In the genomic region with DNA sequence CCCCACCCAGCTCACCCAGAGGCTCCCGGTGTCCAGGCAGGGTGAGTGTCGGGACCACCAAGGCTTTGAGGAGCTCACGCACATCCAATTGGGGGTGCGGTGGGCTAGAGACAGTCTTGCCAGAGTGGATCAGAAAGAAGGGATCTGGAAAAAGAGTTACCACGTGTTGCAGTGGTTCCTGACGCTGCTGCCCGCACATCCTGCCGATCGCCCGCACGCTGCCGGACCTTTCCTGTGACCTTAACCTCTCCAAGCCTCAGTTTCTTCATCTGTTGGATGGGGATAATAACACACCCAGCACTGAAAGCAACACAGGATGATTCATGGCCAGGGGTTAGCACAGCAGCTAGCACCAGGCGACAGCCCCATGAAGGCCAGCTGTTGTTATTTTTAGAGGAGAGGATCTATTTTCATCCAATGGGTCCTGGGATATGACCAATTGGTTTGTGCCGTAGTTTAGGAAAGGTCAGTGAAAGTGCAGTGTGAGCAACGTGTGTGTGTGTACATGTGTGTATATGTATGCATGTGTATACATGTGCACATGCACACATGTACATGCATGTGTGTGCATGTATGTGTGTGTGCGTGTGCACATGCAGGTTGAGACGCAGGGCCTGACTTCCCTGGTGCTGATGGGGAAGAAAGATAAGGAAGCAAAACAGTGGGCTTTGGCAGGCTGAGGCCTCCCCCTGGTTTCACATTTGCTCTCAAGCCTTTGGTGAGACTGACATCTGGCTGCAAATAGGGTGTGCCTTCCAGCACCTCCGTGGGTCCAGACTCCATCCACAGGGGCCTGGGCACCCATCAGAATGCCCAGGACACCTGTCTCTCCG, we compare ENCODE assay signal across 14 cellular contexts. TPM values are rescaled to one million over a fixed set of nuclear protein-coding genes. Genes with fewer than 3 reads are reported as not detected.
DNase-seq lines count a peak whose midpoint lies in the region; ATAC-seq and TF ChIP-seq lines count a peak whose summit lies in the region.
"Had no signal": no experiment of that assay in that cellular context is flagged by ENCODE, and none has a peak within 500 bp of the region (broad histone marks: within the 10 kb centered on the region; RNA-seq: fewer than 3 reads in every experiment).

No MANE protein-coding gene starts in this region.

- H3K4me3 ChIP-seq in BLaER1, result no peak overlapping the region
- no peak overlapping the region for H3K4me3 ChIP-seq in MG63

- no peak overlapping the region for H3K4me3 Mint-ChIP-seq in activated T-helper 17 cell treated with anti-CD3 and anti-CD28 coated beads, Interleukin-2, amount 50 U/mL, for 72 hours
- H3K4me3 Mint-ChIP-seq: central memory CD8-positive, alpha-beta T cell had no signal

- peak; percentile 29 for TF ChIP-seq CTCF in GM12873 (IDR thresholded peaks at IDR 0.05; ENCODE audit: insufficient read depth, low read depth, low read length, missing control alignments)

- H3K27ac Mint-ChIP-seq in activated T-helper 17 cell treated with anti-CD3 and anti-CD28 coated beads, Interleukin-2, amount 50 U/mL, for 72 hours, result peak overlapping the region; percentile 28

- H3K27ac ChIP-seq in BLaER1, result 0 out of 2 replicates have a peak overlapping the region, but pooled peaks have one; percentile 4
- H3K27ac ChIP-seq: pancreas had no signal

- H3K27me3 Mint-ChIP-seq in activated T-helper 17 cell treated with anti-CD3 and anti-CD28 coated beads, Interleukin-2, amount 50 U/mL, for 72 hours, result no peaks in the 10 kb centered on the region
- H3K27me3 Mint-ChIP-seq: central memory CD8-positive, alpha-beta T cell had no signal

- H3K4me1 ChIP-seq in BLaER1, result peaks cover 27% of the 10 kb centered on the region
- H3K4me1 ChIP-seq: pancreas had no signal

- no peaks in the 10 kb centered on the region for H4K20me1 ChIP-seq in BLaER1

- H3K36me3 Mint-ChIP-seq in activated T-helper 17 cell treated with anti-CD3 and anti-CD28 coated beads, Interleukin-2, amount 50 U/mL, for 72 hours (ENCODE audit: low read depth), result no peaks in the 10 kb centered on the region

- DNase-seq in myocyte (ENCODE audit: low read depth) (peak; percentile 76), MG63 (no peak)
- no peak for DNase-seq in stimulated activated naive CD4-positive, alpha-beta T cell treated with Interleukin-2 at 50 U/mL for 16 hours (lab: John Stamatoyannopoulos, UW)
- DNase-seq: activated CD8-positive, alpha-beta memory T cell treated with anti-CD3 and anti-CD28 coated beads, Interleukin-2, amount 50 U/mL, for 48 hours; COR-L47; NCI-H1417 had no signal

- no peaks in the 10 kb centered on the region for H3K9me3 Mint-ChIP-seq in activated T-helper 17 cell treated with anti-CD3 and anti-CD28 coated beads, Interleukin-2, amount 50 U/mL, for 72 hours
- H3K9me3 Mint-ChIP-seq: central memory CD8-positive, alpha-beta T cell had no signal

- no peak overlapping the region for H3K9ac ChIP-seq in BLaER1

- H3K27me3 ChIP-seq in BLaER1 (no peaks in the 10 kb centered on the region), MG63 (no peaks in the 10 kb centered on the region)
- H3K27me3 ChIP-seq: pancreas had no signal

- H3K36me3 ChIP-seq in BLaER1 (no peaks in the 10 kb centered on the region), MG63 (no peaks in the 10 kb centered on the region)
- H3K36me3 ChIP-seq: pancreas had no signal

- peak overlapping the region; percentile 48 for H3K4me2 ChIP-seq in BLaER1

- H3K9me3 ChIP-seq in BLaER1 (no peaks in the 10 kb centered on the region), MG63 (no peaks in the 10 kb centered on the region)
- H3K9me3 ChIP-seq: pancreas had no signal

- ATAC-seq in activated T-helper 17 cell treated with anti-CD3 and anti-CD28 coated beads, Interleukin-2, amount 50 U/mL, for 72 hours (replicated peaks), result no peak
- ATAC-seq in GM21367 (IDR thresholded peaks at IDR 0.05; ENCODE audit: unreplicated experiment) (no peak), HG03108 (IDR thresholded peaks at IDR 0.05; ENCODE audit: unreplicated experiment) (no peak)

- peaks cover 27% of the 10 kb centered on the region for H3K4me1 Mint-ChIP-seq in activated T-helper 17 cell treated with anti-CD3 and anti-CD28 coated beads, Interleukin-2, amount 50 U/mL, for 72 hours

RNA-seq across cellular contexts. Expression of gene ITGAX, which starts 2.6 kb away (rescaled TPM):
- 10 to 100 TPM; 25.5 to 50.4 TPM for total RNA-seq in activated T-helper 17 cell treated with anti-CD3 and anti-CD28 coated beads, Interleukin-2, amount 50 U/mL, for 72 hours
- 0.40 TPM in 1 of 2 replicates, not detected in the other for total RNA-seq in myocyte
- polyA plus RNA-seq in myocyte (2012), result 0.03 TPM
- 0.46 TPM in 1 of 2 replicates, not detected in the other for total RNA-seq in MG63 (2014; rRNA removed; shearing (Covaris generic); ENCODE audit: low replicate concordance)

RNA-seq across cellular contexts. Expression of gene ITGAD, which starts 35.6 kb away (rescaled TPM):
- not detected for total RNA-seq in activated T-helper 17 cell treated with anti-CD3 and anti-CD28 coated beads, Interleukin-2, amount 50 U/mL, for 72 hours
- total RNA-seq in myocyte, result not detected in 2 replicates
- polyA plus RNA-seq in myocyte (2012), result 0.14 TPM
- not detected in 2 replicates for total RNA-seq in MG63 (2014; rRNA removed; shearing (Covaris generic); ENCODE audit: low replicate concordance)
- polyA plus RNA-seq: keratinocyte, pancreas had no signal

Comparison
In these comparisons a context has a peak if more than half of its experiments do, and no peak if none do; other contexts are left out.
1. RNA of gene ITGAX, which starts 2.6 kb away (total RNA-seq): 25.5 to 50.4 TPM in activated T-helper 17 cell treated with anti-CD3 and anti-CD28 coated beads, Interleukin-2, amount 50 U/mL, for 72 hours; 0.46 TPM in MG63 and 0.40 TPM in myocyte; every median in the first group is over 10 times any median in the second.